In the genomic region with DNA sequence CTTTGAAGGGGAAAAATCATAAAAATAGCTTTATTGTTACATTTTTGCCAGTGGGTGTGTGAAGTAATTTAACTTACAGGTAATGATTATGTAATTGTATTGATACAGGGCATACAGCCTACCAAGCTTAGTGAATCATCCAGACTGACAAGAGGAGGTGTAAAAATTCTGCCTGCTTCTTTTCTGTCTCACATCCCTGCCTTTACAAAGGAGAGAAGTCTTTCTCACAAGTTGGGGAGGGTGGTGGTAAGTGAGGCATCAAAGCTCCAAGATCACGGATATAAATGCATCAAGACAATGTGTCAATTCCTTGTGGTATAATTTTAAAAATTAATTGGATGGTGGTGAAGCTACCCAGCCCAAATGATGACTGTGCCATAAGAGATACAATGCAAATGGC, we compare ENCODE assay signal across 29 cellular contexts.
"Had no signal": no experiment of that assay in that cellular context is flagged by ENCODE, and none has a peak within 500 bp of the region (broad histone marks: within the 10 kb centered on the region; RNA-seq: fewer than 3 reads in every experiment).

No MANE protein-coding gene starts in this region.

- ATAC-seq: foreskin keratinocyte; gastroesophageal sphincter; heart right ventricle; left cardiac atrium; left lung; mucosa of descending colon; natural killer cell treated with Interleukin-12 subunit alpha and Interleukin-12 subunit beta and Interleukin-15 and Interleukin-18, amount 100 ng/mL, for 72 hours; right cardiac atrium; stimulated activated memory B cell treated with anti-CD40 and anti-IgM and Interleukin-4, amounts not matched to agents 10 μg/mL and 1 μg/mL and 100 μg/mL, for 72 hours had no signal

- H3K4me1 ChIP-seq: colonic mucosa, esophagus muscularis mucosa, foreskin keratinocyte, gastroesophageal sphincter, left lung, prostate gland had no signal

- H3K4me1 Mint-ChIP-seq: mesothelial cell of epicardium, neural crest cell had no signal

- H3K27me3 ChIP-seq: colonic mucosa, esophagus muscularis mucosa, gastroesophageal sphincter, left lung, spleen, tibial nerve, upper lobe of left lung had no signal

- DNase-seq: colonic mucosa; effector CD8-positive, alpha-beta T cell; endodermal cell; foreskin keratinocyte; heart right ventricle; hippocampal formation; left cardiac atrium; left lung; mesenchymal stem cell; mucosa of descending colon; naive B cell; right cardiac atrium; spleen; stimulated activated CD4-positive, alpha-beta T cell treated with anti-CD3 and anti-CD28 coated beads, Interleukin-4, amount 100 ng/mL, for 4 hours; upper lobe of left lung had no signal

- H3K27me3 Mint-ChIP-seq: stimulated activated memory B cell treated with anti-CD40 and anti-IgM and Interleukin-4, amounts not matched to agents 10 μg/mL and 1 μg/mL and 100 μg/mL, for 72 hours; stimulated activated naive CD8-positive, alpha-beta T cell treated with anti-CD3 and anti-CD28 coated beads, Interleukin-15, Interleukin-2, amounts not matched to agents 100 ng/mL and 50 ng/mL, for 24 hours had no signal

- H3K36me3 Mint-ChIP-seq: mesothelial cell of epicardium; naive B cell; natural killer cell treated with Interleukin-12 subunit alpha and Interleukin-12 subunit beta and Interleukin-15 and Interleukin-18, amount 100 ng/mL, for 72 hours; stimulated activated memory B cell treated with anti-CD40 and anti-IgM and Interleukin-4, amounts not matched to agents 10 μg/mL and 1 μg/mL and 100 μg/mL, for 72 hours had no signal

- H3K9me3 Mint-ChIP-seq: dendritic cell treated with granulocyte-macrophage colony-stimulating factor and Interleukin-4, amounts not matched to agents 40 ng/mL and 50 ng/mL, for 4 days; endodermal cell; mesothelial cell of epicardium; naive B cell; natural killer cell treated with Interleukin-12 subunit alpha and Interleukin-12 subunit beta and Interleukin-15 and Interleukin-18, amount 100 ng/mL, for 72 hours; neural crest cell; stimulated activated memory B cell treated with anti-CD40 and anti-IgM and Interleukin-4, amounts not matched to agents 10 μg/mL and 1 μg/mL and 100 μg/mL, for 72 hours; stimulated activated naive CD8-positive, alpha-beta T cell treated with anti-CD3 and anti-CD28 coated beads, Interleukin-15, Interleukin-2, amounts not matched to agents 100 ng/mL and 50 ng/mL, for 24 hours had no signal

- H3K27ac Mint-ChIP-seq: dendritic cell treated with granulocyte-macrophage colony-stimulating factor and Interleukin-4, amounts not matched to agents 40 ng/mL and 50 ng/mL, for 4 days; endodermal cell; mesothelial cell of epicardium; naive B cell; natural killer cell treated with Interleukin-12 subunit alpha and Interleukin-12 subunit beta and Interleukin-15 and Interleukin-18, amount 100 ng/mL, for 72 hours; stimulated activated memory B cell treated with anti-CD40 and anti-IgM and Interleukin-4, amounts not matched to agents 10 μg/mL and 1 μg/mL and 100 μg/mL, for 72 hours; stimulated activated naive CD8-positive, alpha-beta T cell treated with anti-CD3 and anti-CD28 coated beads, Interleukin-15, Interleukin-2, amounts not matched to agents 100 ng/mL and 50 ng/mL, for 24 hours had no signal

- H3K9me3 ChIP-seq: colonic mucosa, esophagus muscularis mucosa, gastroesophageal sphincter, heart right ventricle, left lung, mucosa of descending colon, prostate gland, spleen, thoracic aorta, tibial nerve, upper lobe of left lung had no signal

- H3K4me3 ChIP-seq: colonic mucosa, esophagus muscularis mucosa, gastroesophageal sphincter, heart right ventricle, left lung, mucosa of descending colon, prostate gland, skin epidermis, spleen, thoracic aorta, tibial nerve, upper lobe of left lung had no signal

- FAIRE-seq: islet of Langerhans, urothelium cell line had no signal

- H3K36me3 ChIP-seq: colonic mucosa, esophagus muscularis mucosa, gastroesophageal sphincter, heart right ventricle, left lung, prostate gland, spleen, thoracic aorta, tibial nerve, upper lobe of left lung had no signal

- H3K27ac ChIP-seq: colonic mucosa, esophagus muscularis mucosa, foreskin keratinocyte, gastroesophageal sphincter, heart right ventricle, left lung, prostate gland, skin epidermis, spleen, thoracic aorta, tibial nerve, upper lobe of left lung had no signal

- H3K4me3 Mint-ChIP-seq: dendritic cell treated with granulocyte-macrophage colony-stimulating factor and Interleukin-4, amounts not matched to agents 40 ng/mL and 50 ng/mL, for 4 days; endodermal cell; mesothelial cell of epicardium; naive B cell; natural killer cell treated with Interleukin-12 subunit alpha and Interleukin-12 subunit beta and Interleukin-15 and Interleukin-18, amount 100 ng/mL, for 72 hours; neural crest cell; stimulated activated memory B cell treated with anti-CD40 and anti-IgM and Interleukin-4, amounts not matched to agents 10 μg/mL and 1 μg/mL and 100 μg/mL, for 72 hours; stimulated activated naive CD8-positive, alpha-beta T cell treated with anti-CD3 and anti-CD28 coated beads, Interleukin-15, Interleukin-2, amounts not matched to agents 100 ng/mL and 50 ng/mL, for 24 hours had no signal
